Comparison of ENCODE assay signal across 2 cellular contexts in genomic region chr6:112085666-112086065, GRCh38.
A peak's percentile ranks its signal among the peaks of the same experiment; 100 is the strongest.
TF ChIP-seq lines count a peak whose summit lies in the region.

No MANE protein-coding gene starts in this region.

TF ChIP-seq in liver, 16 proteins besides CTCF, POLR2A, EP300 and RAD21:
- peak; percentile 65 for TF ChIP-seq SP1 (IDR thresholded peaks at IDR 0.05)
- TF ChIP-seq JUND (IDR thresholded peaks at IDR 0.05), result peak; percentile 11 to 32
- TF ChIP-seq HNF4A (conservative IDR thresholded peaks at IDR 0.05), result peak; percentile 61 to 80
- no peak for TF ChIP-seq MAX (IDR thresholded peaks at IDR 0.05)
- peak; percentile 89 to 96 for TF ChIP-seq RXRA (IDR thresholded peaks at IDR 0.05)
- TF ChIP-seq REST (IDR thresholded peaks at IDR 0.05), result no peak

TF ChIP-seq in HepG2, 621 proteins besides CTCF, POLR2A, EP300 and RAD21:
- no peak for TF ChIP-seq RFXAP (CRISPR knock-in tag; IDR thresholded peaks at IDR 0.05; ENCODE audit: borderline replicate concordance)
- no peak for TF ChIP-seq SP4 (CRISPR knock-in tag; IDR thresholded peaks at IDR 0.05)
- TF ChIP-seq NFIC (IDR thresholded peaks at IDR 0.05; ENCODE audit: low read length), result no peak
- TF ChIP-seq NR1H2 (CRISPR knock-in tag; IDR thresholded peaks at IDR 0.05; ENCODE audit: borderline replicate concordance, low read depth), result no peak
- TF ChIP-seq MED13 (CRISPR knock-in tag; IDR thresholded peaks at IDR 0.05), result no peak
- no peak for TF ChIP-seq ARNTL (CRISPR knock-in tag; IDR thresholded peaks at IDR 0.05)
- TF ChIP-seq FOSL2 (CRISPR knock-in tag; IDR thresholded peaks at IDR 0.05), result no peak
- no peak for TF ChIP-seq BRD4 (CRISPR knock-in tag; IDR thresholded peaks at IDR 0.05)
- TF ChIP-seq ZNF784 (CRISPR knock-in tag; IDR thresholded peaks at IDR 0.05; ENCODE audit: borderline replicate concordance), result no peak
- no peak for TF ChIP-seq ZNF740 (CRISPR knock-in tag; IDR thresholded peaks at IDR 0.05)
- TF ChIP-seq ZNF776 (CRISPR knock-in tag; IDR thresholded peaks at IDR 0.05), result no peak
- no peak for TF ChIP-seq ZNF891 (CRISPR knock-in tag; IDR thresholded peaks at IDR 0.05)
- no peak for TF ChIP-seq ZSCAN12 (CRISPR knock-in tag; IDR thresholded peaks at IDR 0.05)
- TF ChIP-seq GABPA (IDR thresholded peaks at IDR 0.05; ENCODE audit: low read depth, low read length), result no peak
- no peak for TF ChIP-seq GABPA (CRISPR knock-in tag; IDR thresholded peaks at IDR 0.05; ENCODE audit: low read depth)
- TF ChIP-seq CBX2 (IDR thresholded peaks at IDR 0.05; ENCODE audit: low read depth, low read length), result no peak
- TF ChIP-seq CBX2 (CRISPR knock-in tag; IDR thresholded peaks at IDR 0.05; ENCODE audit: low read depth), result no peak
- no peak for TF ChIP-seq NCOA5 (CRISPR knock-in tag; IDR thresholded peaks at IDR 0.05)
- TF ChIP-seq ARHGAP35 (CRISPR knock-in tag; IDR thresholded peaks at IDR 0.05; ENCODE audit: borderline replicate concordance), result no peak
- no peak for TF ChIP-seq HNF4G (IDR thresholded peaks at IDR 0.05; ENCODE audit: borderline replicate concordance, low read depth, low read length)
- TF ChIP-seq HNF4G (CRISPR knock-in tag; IDR thresholded peaks at IDR 0.05; ENCODE audit: borderline replicate concordance, low read depth), result no peak
- no peak for TF ChIP-seq ZNF543 (CRISPR knock-in tag; IDR thresholded peaks at IDR 0.05)
- TF ChIP-seq PHF21A (CRISPR knock-in tag; IDR thresholded peaks at IDR 0.05), result no peak
